ENCODE assay signal across 29 cellular contexts in genomic region chr5:60989790-60990189, GRCh38.
"Had no signal": no experiment of that assay in that cellular context is flagged by ENCODE, and none has a peak within 500 bp of the region (broad histone marks: within the 10 kb centered on the region; RNA-seq: fewer than 3 reads in every experiment).

No MANE protein-coding gene starts in this region.

- H3K4me2 ChIP-seq: smooth muscle cell had no signal

- FAIRE-seq: pancreas had no signal

- H3K27me3 ChIP-seq: neutrophil, pancreas, right atrium auricular region, right lobe of liver, sigmoid colon, spleen, suprapubic skin, testis, tibial artery, transverse colon, upper lobe of right lung, uterus had no signal

- DNase-seq: naive thymus-derived CD8-positive, alpha-beta T cell; nephron progenitor cell; nucleus accumbens; pancreas; retina; right lobe of liver; sigmoid colon; spleen; stimulated activated CD4-positive, alpha-beta T cell treated with anti-CD3 and anti-CD28 coated beads, Interleukin-12 subunit alpha, Interleukin-12 subunit beta, amount 100 ng/mL, for 4 hours; stimulated activated CD4-positive, alpha-beta T cell treated with anti-CD3 and anti-CD28 coated beads, Interleukin-1b, Interleukin-23, amount 100 ng/mL, for 48 hours; stimulated activated CD4-positive, alpha-beta T cell treated with anti-CD3 and anti-CD28 coated beads, Interleukin-4, amount 100 ng/mL, for 1 hour; stimulated activated CD4-positive, alpha-beta T cell treated with anti-CD3 and anti-CD28 coated beads, Interleukin-4, amount 100 ng/mL, for 4 hours; stimulated activated CD8-positive, alpha-beta memory T cell treated with anti-CD3 and anti-CD28 coated beads, Interleukin-4, amount 100 ng/mL, for 48 hours; stimulated activated naive CD4-positive, alpha-beta T cell; stimulated activated naive CD8-positive, alpha-beta T cell treated with anti-CD3 and anti-CD28 coated beads, Interleukin-15, amount 100 ng/mL, for 72 hours; stimulated activated naive CD8-positive, alpha-beta T cell treated with anti-CD3 and anti-CD28 coated beads, Interleukin-15, Interleukin-2, amounts not matched to agents 100 U/mL and 50 U/mL, for 24 hours; substantia nigra; testis; tibial artery; transverse colon; upper lobe of right lung; uterus had no signal

- H3K36me3 ChIP-seq: neutrophil, pancreas, prostate gland, right atrium auricular region, right lobe of liver, sigmoid colon, transverse colon, upper lobe of right lung, uterus had no signal

- H3K4me1 ChIP-seq: pancreas, prostate gland, right lobe of liver, spleen, suprapubic skin, testis, transverse colon, upper lobe of right lung, uterus had no signal

- H3K4me3 ChIP-seq: pancreas, prostate gland, right atrium auricular region, right lobe of liver, sigmoid colon, smooth muscle cell, spleen, suprapubic skin, testis, tibial artery, transverse colon, upper lobe of right lung, uterus had no signal

- H3K9me3 ChIP-seq: pancreas, prostate gland, right atrium auricular region, right lobe of liver, testis, transverse colon, upper lobe of right lung, uterus had no signal

- H3K27ac ChIP-seq: neutrophil, pancreas, prostate gland, right atrium auricular region, right lobe of liver, sigmoid colon, spleen, suprapubic skin, testis, tibial artery, transverse colon, upper lobe of right lung, uterus had no signal

- ATAC-seq: naive thymus-derived CD8-positive, alpha-beta T cell; natural killer cell treated with Interleukin-12 subunit alpha and Interleukin-12 subunit beta and Interleukin-15 and Interleukin-18, amount 100 ng/mL, for 72 hours; pancreas; right lobe of liver; stimulated activated memory B cell treated with anti-CD40 and anti-IgM and Interleukin-4, amounts not matched to agents 10 μg/mL and 1 μg/mL and 100 μg/mL, for 72 hours; stimulated activated naive CD8-positive, alpha-beta T cell treated with anti-CD3 and anti-CD28 coated beads, Interleukin-15, amount 100 ng/mL, for 72 hours; stimulated activated naive CD8-positive, alpha-beta T cell treated with anti-CD3 and anti-CD28 coated beads, Interleukin-15, Interleukin-2, amounts not matched to agents 100 U/mL and 50 U/mL, for 24 hours; upper lobe of right lung had no signal
